12 cellular contexts compared by ENCODE assay signal in genomic region chr3:173894-174293, GRCh38. TPM values are rescaled to one million over a fixed set of nuclear protein-coding genes. Genes with fewer than 3 reads are reported as not detected.
DNase-seq lines count a peak whose midpoint lies in the region; ATAC-seq, FAIRE-seq and TF ChIP-seq lines count a peak whose summit lies in the region.
"Had no signal": no experiment of that assay in that cellular context is flagged by ENCODE, and none has a peak within 500 bp of the region (broad histone marks: within the 10 kb centered on the region; RNA-seq: fewer than 3 reads in every experiment).

No MANE protein-coding gene starts in this region.

- no peak overlapping the region for H2BK15ac ChIP-seq in neuronal stem cell (ENCODE audit: low read length)

- DNase-seq in neuronal stem cell (ENCODE audit: low spot score) = no peak
- DNase-seq in NCI-H2171 (lab: John Stamatoyannopoulos, UW) = no peak
- DNase-seq in D721Med (ENCODE audit: insufficient read length, low spot score) = no peak
- no peak for DNase-seq in NCI-H526 (lab: John Stamatoyannopoulos, UW)
- DNase-seq: activated effector memory CD4-positive, alpha-beta T cell treated with Interleukin-2 at 50 U/mL for 16 hours; gastrocnemius medialis; upper lobe of left lung had no signal

- no peak overlapping the region for H3K9ac ChIP-seq in neuronal stem cell (ENCODE audit: low read depth, low read length, poor library complexity)

- no peak overlapping the region for H3K23ac ChIP-seq in neuronal stem cell (ENCODE audit: low read depth, low read length, poor library complexity)

- H3K14ac ChIP-seq in neuronal stem cell (ENCODE audit: low read length) = no peak overlapping the region

- no peak for TF ChIP-seq CTCF in D721Med (IDR thresholded peaks at IDR 0.05; ENCODE audit: insufficient read depth, missing control alignments)

- H3K27me3 ChIP-seq in neuronal stem cell (ENCODE audit: control insufficient read depth in 3 of 3, insufficient read depth in 3 of 3, low read depth in 1 of 3, low read length in 3 of 3) = no peaks in the 10 kb centered on the region
- H3K27me3 ChIP-seq: gastrocnemius medialis, upper lobe of left lung had no signal

- H2BK5ac ChIP-seq in neuronal stem cell (ENCODE audit: low read length) = no peak overlapping the region

- no peak overlapping the region for H2BK120ac ChIP-seq in neuronal stem cell (ENCODE audit: low read depth, low read length)

- no peak overlapping the region for H4K91ac ChIP-seq in neuronal stem cell (ENCODE audit: low read depth, low read length, poor library complexity)

- no CpG with 5 or more reads among the region's 1 CpG for WGBS in neuronal stem cell (ENCODE audit: extremely low coverage in 2 of 2, insufficient read length in 2 of 2, insufficient replicate concordance in 1 of 2), 2 donors

- no peaks in the 10 kb centered on the region for H3K36me3 ChIP-seq in neuronal stem cell (replicated peaks in 1 of 2; ENCODE audit: control insufficient read depth in 2 of 2, insufficient read depth in 2 of 2, low read length in 2 of 2)
- H3K36me3 ChIP-seq: gastrocnemius medialis, upper lobe of left lung had no signal

- H2AFZ ChIP-seq in neuronal stem cell (ENCODE audit: low read length) = peak overlapping the region; percentile 29

- H2BK12ac ChIP-seq in neuronal stem cell (ENCODE audit: low read length) = no peak overlapping the region

- FAIRE-seq in D721Med (lab: Jason Lieb, UNC) = no peak
- FAIRE-seq: HTR-8/SVneo had no signal

- H3K27ac ChIP-seq in neuronal stem cell (replicated peaks; ENCODE audit: low read length) = no peak overlapping the region
- H3K27ac ChIP-seq: gastrocnemius medialis, RWPE1, upper lobe of left lung had no signal

- no peak overlapping the region for H3K4me2 ChIP-seq in neuronal stem cell (ENCODE audit: insufficient read depth, low read length, poor library complexity, severe bottlenecking)

- H3K4me3 ChIP-seq in neuronal stem cell (ENCODE audit: low read length in 2 of 2) = no peak overlapping the region
- H3K4me3 ChIP-seq: gastrocnemius medialis, upper lobe of left lung had no signal

- ATAC-seq in GM19035 (IDR thresholded peaks at IDR 0.05; ENCODE audit: unreplicated experiment) (peak; percentile 85), HG02588 (IDR thresholded peaks at IDR 0.05; ENCODE audit: unreplicated experiment) (peak; percentile 90), HG03571 (IDR thresholded peaks at IDR 0.05; ENCODE audit: unreplicated experiment) (peak; percentile 66)
- ATAC-seq: gastrocnemius medialis had no signal

- H4K8ac ChIP-seq in neuronal stem cell (ENCODE audit: low read depth, low read length) = no peak overlapping the region

- no peak overlapping the region for H2AK5ac ChIP-seq in neuronal stem cell (ENCODE audit: low read depth, low read length)

- no peak overlapping the region for H3K4ac ChIP-seq in neuronal stem cell (ENCODE audit: low read length)

- no peak overlapping the region for H3K18ac ChIP-seq in neuronal stem cell (ENCODE audit: low read length)

- no peaks in the 10 kb centered on the region for H3K79me1 ChIP-seq in neuronal stem cell (ENCODE audit: low read depth, low read length)

- no peaks in the 10 kb centered on the region for H3K9me3 ChIP-seq in neuronal stem cell (replicated peaks in 1 of 2; ENCODE audit: control insufficient read depth in 2 of 2, insufficient read depth in 1 of 2, low read depth in 1 of 2, low read length in 2 of 2)
- H3K9me3 ChIP-seq: gastrocnemius medialis, upper lobe of left lung had no signal

- H3K4me1 ChIP-seq in neuronal stem cell (ENCODE audit: control insufficient read depth in 2 of 2, insufficient read depth in 1 of 2, low read depth in 1 of 2, low read length in 2 of 2) = no peaks in the 10 kb centered on the region
- H3K4me1 ChIP-seq: upper lobe of left lung had no signal

RNA-seq across cellular contexts. Expression of gene CHL1, which starts 22.7 kb away (rescaled TPM):
- polyA plus RNA-seq in neuronal stem cell (2013, experiment 1 of 2) = 1.9 TPM
- polyA plus RNA-seq in neuronal stem cell (2013, experiment 2 of 2) = 1.7 TPM
